8 cellular contexts compared by ENCODE assay signal in the genomic region with DNA sequence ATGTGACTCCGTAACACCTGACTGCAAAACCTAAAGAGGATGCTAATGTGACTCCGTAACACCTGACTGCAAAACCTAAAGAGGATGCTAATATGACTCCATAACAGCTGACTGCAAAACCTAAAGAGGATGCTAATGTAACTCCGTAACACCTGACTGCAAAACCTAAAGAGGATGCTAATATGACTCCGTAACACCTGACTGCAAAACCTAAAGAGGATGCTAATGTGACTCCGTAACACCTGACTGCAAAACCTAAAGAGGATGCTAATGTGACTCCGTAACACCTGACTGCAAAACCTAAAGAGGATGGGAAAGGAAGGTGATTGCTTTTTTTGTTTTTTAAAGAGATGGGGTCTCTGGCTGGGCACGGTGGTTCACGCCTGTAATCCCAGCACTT. TPM values are rescaled to one million over a fixed set of nuclear protein-coding genes. Genes with fewer than 3 reads are reported as not detected.
DNase-seq lines count a peak whose midpoint lies in the region; ATAC-seq and TF ChIP-seq lines count a peak whose summit lies in the region.
"Not testable (repeated sequence)": the region's sequence is repeated elsewhere in the genome, so short reads cannot be mapped to it uniquely, and the experiment has no call there.

No MANE protein-coding gene starts in this region.

- H3K9ac ChIP-seq in Karpas-422 (ENCODE audit: low read length): not testable (repeated sequence)

- not testable (repeated sequence) for H3K4me3 Mint-ChIP-seq in WTC11
- H3K4me3 Mint-ChIP-seq in memory B cell: peak overlapping the region; percentile 11

- 0 out of 2 replicates have a peak overlapping the region, but pooled peaks have one; percentile 41 for H3K27ac Mint-ChIP-seq in WTC11
- peak overlapping the region; percentile 60 for H3K27ac Mint-ChIP-seq in memory B cell

- not testable (repeated sequence) for H3F3A ChIP-seq in DOHH2 (ENCODE audit: control insufficient read depth, insufficient read depth)

- not testable (repeated sequence) for H3K36me3 ChIP-seq in DOHH2 (ENCODE audit: control insufficient read depth, low read length); Karpas-422 (ENCODE audit: insufficient read depth, low read length)

- H3K4me1 ChIP-seq in DOHH2 (ENCODE audit: control insufficient read depth, low read length): peaks cover 22% of the 10 kb centered on the region
- peaks cover 40% of the 10 kb centered on the region for H3K4me1 ChIP-seq in Karpas-422 (ENCODE audit: low read length)

- POLR2A ChIA-PET in WTC11 (lab: Charles Lee): not testable (repeated sequence)

- H3K27me3 ChIP-seq in DOHH2 (ENCODE audit: control insufficient read depth, low read length); Karpas-422 (ENCODE audit: low read length): not testable (repeated sequence)

- CTCF ChIA-PET in WTC11 (lab: Charles Lee): not testable (repeated sequence)

- H3K36me3 Mint-ChIP-seq in WTC11, memory B cell: not testable (repeated sequence)

- not testable (repeated sequence) for H2AFZ ChIP-seq in Karpas-422 (ENCODE audit: low read length)

- H3K9me3 ChIP-seq in DOHH2 (ENCODE audit: control insufficient read depth, insufficient read depth, low read length); Karpas-422 (ENCODE audit: low read length): not testable (repeated sequence)

- H3K4me1 Mint-ChIP-seq in WTC11: peaks cover 31% of the 10 kb centered on the region
- H3K4me1 Mint-ChIP-seq in memory B cell: not testable (repeated sequence)

- not testable (repeated sequence) for H3K27me3 Mint-ChIP-seq in WTC11 (ENCODE audit: low read depth); memory B cell

- not testable (repeated sequence) for H3K79me2 ChIP-seq in DOHH2 (ENCODE audit: control insufficient read depth, low read length); Karpas-422 (ENCODE audit: low read length)

- not testable (repeated sequence) for H3K9me3 Mint-ChIP-seq in WTC11, memory B cell

- DNase-seq in DMS53 treated with DMSO at 0.1 percent for 48 hours (lab: John Stamatoyannopoulos, UW; ENCODE audit: unreplicated experiment) (peak; percentile 16), Karpas-422 (peak; percentile 87), NCI-H2107 treated with DMSO at 0.1 percent for 48 hours (lab: John Stamatoyannopoulos, UW; ENCODE audit: unreplicated experiment) (peak; percentile 30), NCI-H345 (lab: John Stamatoyannopoulos, UW) (peak; percentile 77), NCI-H526 (lab: John Stamatoyannopoulos, UW) (peak; percentile 22 to 64)
- not testable (repeated sequence) for DNase-seq in WTC11 (ENCODE audit: low spot score); memory B cell (ENCODE audit: low spot score in 2 of 2)

- H3K4me3 ChIP-seq in DOHH2 (ENCODE audit: low read length); Karpas-422 (ENCODE audit: low read length): not testable (repeated sequence)

- H3K4me2 ChIP-seq in DOHH2 (ENCODE audit: low read length): peak overlapping the region; percentile 44
- H3K4me2 ChIP-seq in Karpas-422 (ENCODE audit: low read depth, low read length, poor library complexity, severe bottlenecking): peak overlapping the region; percentile 28

- H3K27ac ChIP-seq in DOHH2 (ENCODE audit: low read depth, low read length) (peak overlapping the region; percentile 27; the same call in 1 of the 2 replicates), Karpas-422 (ENCODE audit: low read length) (peak overlapping the region; percentile 88)

- TF ChIP-seq CTCF in DOHH2 (IDR thresholded peaks at IDR 0.05; ENCODE audit: low read depth, low read length, poor library complexity, severe bottlenecking); WTC11 (IDR thresholded peaks at IDR 0.05): not testable (repeated sequence)

- ATAC-seq in WTC11; memory B cell (ENCODE audit: low read depth): not testable (repeated sequence)

- H4K20me1 ChIP-seq in DOHH2 (ENCODE audit: control insufficient read depth, insufficient read depth, low read depth, low read length); Karpas-422 (ENCODE audit: insufficient read depth, low read depth, low read length): not testable (repeated sequence)

- not testable (repeated sequence) for H3K9me2 ChIP-seq in DOHH2 (replicated peaks; ENCODE audit: control insufficient read depth, low read length); Karpas-422 (replicated peaks; ENCODE audit: insufficient read depth, low read length)

RNA-seq across cellular contexts. Expression of gene ESYT2, which starts 9.9 kb away (rescaled TPM):
- total RNA-seq in Karpas-422 (2014; rRNA removed; shearing (Covaris generic); ENCODE audit: low replicate concordance): 216 and 242 TPM in 2 replicates
- total RNA-seq in WTC11 (2021): 45.1 to 61.1 TPM (median 60.4 TPM) in 3 replicates

RNA-seq across cellular contexts. Expression of gene DYNC2I1, which starts 17.2 kb away (rescaled TPM):
- 15.9 and 40.0 TPM in 2 replicates for total RNA-seq in Karpas-422 (2014; rRNA removed; shearing (Covaris generic); ENCODE audit: low replicate concordance)
- total RNA-seq in WTC11 (2021): 23.4 to 31.1 TPM (median 24.7 TPM) in 3 replicates
